Comparison of ENCODE assay signal across 1 cellular context in the genomic region with DNA sequence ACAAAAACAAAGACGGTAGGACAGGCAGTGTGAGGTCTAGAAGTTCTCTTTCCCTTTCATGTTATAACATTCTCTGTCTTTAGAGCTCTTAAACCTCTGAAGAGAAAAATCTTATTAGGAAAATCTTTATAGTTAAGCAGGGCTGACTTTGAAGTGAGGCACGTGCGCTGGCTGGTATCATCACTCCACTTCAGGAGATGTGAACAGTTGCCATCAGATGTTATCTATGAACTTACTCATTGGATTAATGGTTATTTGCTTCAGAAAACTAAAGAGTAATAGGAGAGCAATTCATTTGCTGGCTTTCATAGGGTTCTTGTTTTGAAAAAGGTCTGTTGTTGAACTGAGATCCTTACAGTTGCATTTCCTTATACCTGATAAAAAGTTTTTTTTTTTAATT.
TF ChIP-seq lines count a peak whose summit lies in the region.

No MANE protein-coding gene starts in this region.

TF ChIP-seq in HEK293, 187 proteins besides CTCF, POLR2A, EP300 and RAD21 (continued from another document):
- TF ChIP-seq TCF7L2 (IDR thresholded peaks at IDR 0.05; ENCODE audit: borderline replicate concordance, low read depth, low read length): peak; percentile 40; the same call in 1 of the 2 replicates
- no peak for TF ChIP-seq ZNF266 (tag by site-specific recombination; IDR thresholded peaks at IDR 0.05; ENCODE audit: low read depth)
- TF ChIP-seq ZNF140 (tag by site-specific recombination; IDR thresholded peaks at IDR 0.05): no peak
- TF ChIP-seq OVOL3 (tag by site-specific recombination; IDR thresholded peaks at IDR 0.05): no peak
- TF ChIP-seq PRDM6 (tag by site-specific recombination; IDR thresholded peaks at IDR 0.05): peak; percentile 13; the same call in 1 of the 2 replicates
- no peak for TF ChIP-seq ZNF645 (tag by site-specific recombination; IDR thresholded peaks at IDR 0.05)
- TF ChIP-seq ZNF518A (tag by site-specific recombination; conservative IDR thresholded peaks at IDR 0.05; ENCODE audit: low read depth): no peak
- TF ChIP-seq KLF1 (tag by site-specific recombination; IDR thresholded peaks at IDR 0.05): no peak
